20 cellular contexts compared by ENCODE assay signal in genomic region chr17:67358612-67359011, GRCh38. TPM values are rescaled to one million over a fixed set of nuclear protein-coding genes. Genes with fewer than 3 reads are reported as not detected.
DNase-seq lines count a peak whose midpoint lies in the region; ATAC-seq and TF ChIP-seq lines count a peak whose summit lies in the region.
"Had no signal": no experiment of that assay in that cellular context is flagged by ENCODE, and none has a peak within 500 bp of the region (broad histone marks: within the 10 kb centered on the region; RNA-seq: fewer than 3 reads in every experiment).

No MANE protein-coding gene starts in this region.

- no peak for ATAC-seq in GM23338
- no peak for ATAC-seq in natural killer cell treated with Interleukin-12 subunit alpha and Interleukin-12 subunit beta and Interleukin-15 and Interleukin-18, amount 100 ng/mL, for 72 hours
- ATAC-seq: body of pancreas; heart left ventricle; psoas muscle; stimulated activated memory B cell treated with anti-CD40 and anti-IgM and Interleukin-4, amounts not matched to agents 10 μg/mL and 1 μg/mL and 100 μg/mL, for 72 hours had no signal

- H3K4me3 ChIP-seq in GM23338: no peak overlapping the region
- H3K4me3 ChIP-seq: body of pancreas, heart left ventricle, psoas muscle, spleen, upper lobe of left lung had no signal

- no peak overlapping the region for H3K4me2 ChIP-seq in GM23338

- peaks cover 12% of the 10 kb centered on the region for H3K4me1 ChIP-seq in GM23338 (ENCODE audit: insufficient read depth)
- H3K4me1 ChIP-seq: Caco-2 had no signal

- H3K4me3 Mint-ChIP-seq in activated CD4-positive, alpha-beta T cell treated with anti-CD3 and anti-CD28 coated beads, Interleukin-2, amount 10 ng/mL, durations not matched to agents 7 days and 5 days: peak overlapping the region; percentile 25
- H3K4me3 Mint-ChIP-seq in GM23338: no peak overlapping the region
- H3K4me3 Mint-ChIP-seq in activated T-helper 2 cell treated with anti-CD3 and anti-CD28 coated beads, Interferon-gamma antibody, Interleukin-2, Interleukin-4, amounts not matched to agents 10 μg/mL and 5 μg/mL and 100 μg/mL, durations not matched to agents 14 hours and 24 hours and 36 hours (ENCODE audit: low read depth): peak overlapping the region; percentile 33
- peak overlapping the region; percentile 65 for H3K4me3 Mint-ChIP-seq in natural killer cell treated with Interleukin-12 subunit alpha and Interleukin-12 subunit beta and Interleukin-15 and Interleukin-18, amount 100 ng/mL, for 72 hours
- H3K4me3 Mint-ChIP-seq: activated B cell treated with CpG ODN at 0.5 μM for 24 hours; nephron progenitor cell; stimulated activated memory B cell treated with anti-CD40 and anti-IgM and Interleukin-4, amounts not matched to agents 10 μg/mL and 1 μg/mL and 100 μg/mL, for 72 hours had no signal

- peaks cover 5% of the 10 kb centered on the region for H3K36me3 ChIP-seq in GM23338 (ENCODE audit: insufficient read depth)

- H3F3A ChIP-seq in GM23338 (replicated peaks; ENCODE audit: low read depth): 0 out of 2 replicates have a peak, but pooled peaks cover 9% of the 10 kb centered on the region

- POLR2A ChIA-PET in activated CD4-positive, alpha-beta T cell treated with anti-CD3 and anti-CD28 coated beads, Interleukin-2, amount 10 ng/mL, durations not matched to agents 7 days and 5 days (lab: Charles Lee): interaction anchor here (0.6 kb wide), 1 partner anchor 11 kb away, joined by 4 read pairs; no protein-coding TSS in a partner anchor

- H3K9me3 Mint-ChIP-seq in activated CD4-positive, alpha-beta T cell treated with anti-CD3 and anti-CD28 coated beads, Interleukin-2, amount 10 ng/mL, durations not matched to agents 7 days and 5 days: no peaks in the 10 kb centered on the region
- no peaks in the 10 kb centered on the region for H3K9me3 Mint-ChIP-seq in GM23338
- no peaks in the 10 kb centered on the region for H3K9me3 Mint-ChIP-seq in activated T-helper 2 cell treated with anti-CD3 and anti-CD28 coated beads, Interferon-gamma antibody, Interleukin-2, Interleukin-4, amounts not matched to agents 10 μg/mL and 5 μg/mL and 100 μg/mL, durations not matched to agents 14 hours and 24 hours and 36 hours
- H3K9me3 Mint-ChIP-seq in natural killer cell treated with Interleukin-12 subunit alpha and Interleukin-12 subunit beta and Interleukin-15 and Interleukin-18, amount 100 ng/mL, for 72 hours: no peaks in the 10 kb centered on the region
- H3K9me3 Mint-ChIP-seq: activated B cell treated with CpG ODN at 0.5 μM for 24 hours; nephron progenitor cell; stimulated activated memory B cell treated with anti-CD40 and anti-IgM and Interleukin-4, amounts not matched to agents 10 μg/mL and 1 μg/mL and 100 μg/mL, for 72 hours had no signal

- H2AFZ ChIP-seq in GM23338: no peak overlapping the region

- CTCF ChIA-PET in activated CD4-positive, alpha-beta T cell treated with anti-CD3 and anti-CD28 coated beads, Interleukin-2, amount 10 ng/mL, durations not matched to agents 7 days and 5 days (lab: Charles Lee): interaction anchor here (0.6 to 1.6 kb wide), 3 partner anchors 17 to 319 kb away, joined by 3 to 5 read pairs (median 4); no protein-coding TSS in a partner anchor

- intact Hi-C loops in activated T-helper 2 cell treated with anti-CD3 and anti-CD28 coated beads, Interferon-gamma antibody, Interleukin-2, Interleukin-4, amounts not matched to agents 10 μg/mL and 5 μg/mL and 100 μg/mL, durations not matched to agents 14 hours and 24 hours and 36 hours (cut with micrococcal nuclease): loop anchor here (10.0 kb wide), 1 partner anchor 114 kb away; the partner anchor contains the start of gene HELZ
- intact Hi-C loops in cardiac septum (cut with DNase I): no loop called here

- no peak for TF ChIP-seq CTCF in GM23338 (conservative IDR thresholded peaks at IDR 0.05; ENCODE audit: low read depth in 2 of 2)

- peaks cover 54% of the 10 kb centered on the region for H3K4me1 Mint-ChIP-seq in activated CD4-positive, alpha-beta T cell treated with anti-CD3 and anti-CD28 coated beads, Interleukin-2, amount 10 ng/mL, durations not matched to agents 7 days and 5 days
- peaks cover 30% of the 10 kb centered on the region for H3K4me1 Mint-ChIP-seq in GM23338
- H3K4me1 Mint-ChIP-seq in activated T-helper 2 cell treated with anti-CD3 and anti-CD28 coated beads, Interferon-gamma antibody, Interleukin-2, Interleukin-4, amounts not matched to agents 10 μg/mL and 5 μg/mL and 100 μg/mL, durations not matched to agents 14 hours and 24 hours and 36 hours (ENCODE audit: low read depth): peaks cover 42% of the 10 kb centered on the region
- H3K4me1 Mint-ChIP-seq in natural killer cell treated with Interleukin-12 subunit alpha and Interleukin-12 subunit beta and Interleukin-15 and Interleukin-18, amount 100 ng/mL, for 72 hours (ENCODE audit: low read depth in 2 of 2): peaks cover 31 to 32% of the 10 kb centered on the region in 2 donors

- peak overlapping the region; percentile 2; the same call in 1 of the 2 replicates for H3K27ac ChIP-seq in GM23338 (ENCODE audit: low read depth)
- H3K27ac ChIP-seq: body of pancreas, heart left ventricle, psoas muscle had no signal

- no peaks in the 10 kb centered on the region for H3K9me2 ChIP-seq in GM23338 (ENCODE audit: insufficient read depth)

- DNase-seq in activated CD4-positive, alpha-beta T cell treated with anti-CD3 and anti-CD28 coated beads, Interleukin-2, amount 10 ng/mL, durations not matched to agents 7 days and 5 days: no peak
- no peak for DNase-seq in activated CD4-positive, alpha-beta T cell treated with anti-CD3 and anti-CD28 coated beads for 4 hours
- DNase-seq in GM23338 (ENCODE audit: low spot score): no peak
- DNase-seq in activated T-helper 2 cell treated with anti-CD3 and anti-CD28 coated beads, Interferon-gamma antibody, Interleukin-2, Interleukin-4, amounts not matched to agents 10 μg/mL and 5 μg/mL and 100 μg/mL, durations not matched to agents 14 hours and 24 hours and 36 hours (ENCODE audit: low spot score): no peak
- no peak for DNase-seq in natural killer cell treated with Interleukin-12 subunit alpha and Interleukin-12 subunit beta and Interleukin-15 and Interleukin-18, amount 100 ng/mL, for 72 hours (ENCODE audit: low spot score)
- DNase-seq in KBM-7: no peak
- no peak for DNase-seq in cardiac septum (ENCODE audit: low spot score)
- DNase-seq in stimulated activated naive CD4-positive, alpha-beta T cell treated with Interleukin-2 at 50 U/mL for 16 hours (lab: John Stamatoyannopoulos, UW): no peak
- DNase-seq: activated B cell treated with CpG ODN at 0.5 μM for 24 hours, body of pancreas, Caco-2, heart left ventricle, NCI-H2029, NCI-H748 treated with DMSO at 0.1 percent for 48 hours, nephron progenitor cell, psoas muscle, spleen, SW 1271, upper lobe of left lung had no signal

- peak overlapping the region; percentile 69 for H3K27ac Mint-ChIP-seq in activated CD4-positive, alpha-beta T cell treated with anti-CD3 and anti-CD28 coated beads, Interleukin-2, amount 10 ng/mL, durations not matched to agents 7 days and 5 days
- H3K27ac Mint-ChIP-seq in GM23338: no peak overlapping the region
- peak overlapping the region; percentile 82 for H3K27ac Mint-ChIP-seq in activated T-helper 2 cell treated with anti-CD3 and anti-CD28 coated beads, Interferon-gamma antibody, Interleukin-2, Interleukin-4, amounts not matched to agents 10 μg/mL and 5 μg/mL and 100 μg/mL, durations not matched to agents 14 hours and 24 hours and 36 hours
- H3K27ac Mint-ChIP-seq in natural killer cell treated with Interleukin-12 subunit alpha and Interleukin-12 subunit beta and Interleukin-15 and Interleukin-18, amount 100 ng/mL, for 72 hours: peak overlapping the region; percentile 80 to 90
- H3K27ac Mint-ChIP-seq: activated B cell treated with CpG ODN at 0.5 μM for 24 hours; nephron progenitor cell; stimulated activated memory B cell treated with anti-CD40 and anti-IgM and Interleukin-4, amounts not matched to agents 10 μg/mL and 1 μg/mL and 100 μg/mL, for 72 hours had no signal

- peaks cover 28% of the 10 kb centered on the region for H4K20me1 ChIP-seq in GM23338 (replicated peaks; ENCODE audit: insufficient read depth)

- peaks cover 51% of the 10 kb centered on the region for H3K36me3 Mint-ChIP-seq in activated CD4-positive, alpha-beta T cell treated with anti-CD3 and anti-CD28 coated beads, Interleukin-2, amount 10 ng/mL, durations not matched to agents 7 days and 5 days (ENCODE audit: low read depth)
- H3K36me3 Mint-ChIP-seq in GM23338 (ENCODE audit: low read depth): peaks cover 68% of the 10 kb centered on the region
- peaks cover 79% of the 10 kb centered on the region for H3K36me3 Mint-ChIP-seq in activated T-helper 2 cell treated with anti-CD3 and anti-CD28 coated beads, Interferon-gamma antibody, Interleukin-2, Interleukin-4, amounts not matched to agents 10 μg/mL and 5 μg/mL and 100 μg/mL, durations not matched to agents 14 hours and 24 hours and 36 hours (ENCODE audit: low read depth)
- H3K36me3 Mint-ChIP-seq in natural killer cell treated with Interleukin-12 subunit alpha and Interleukin-12 subunit beta and Interleukin-15 and Interleukin-18, amount 100 ng/mL, for 72 hours: peaks cover 35% of the 10 kb centered on the region

- no peaks in the 10 kb centered on the region for H3K27me3 Mint-ChIP-seq in activated CD4-positive, alpha-beta T cell treated with anti-CD3 and anti-CD28 coated beads, Interleukin-2, amount 10 ng/mL, durations not matched to agents 7 days and 5 days
- H3K27me3 Mint-ChIP-seq in GM23338 (ENCODE audit: insufficient read depth, low read depth, poor library complexity): peaks cover 1% of the 10 kb centered on the region
- no peaks in the 10 kb centered on the region for H3K27me3 Mint-ChIP-seq in activated T-helper 2 cell treated with anti-CD3 and anti-CD28 coated beads, Interferon-gamma antibody, Interleukin-2, Interleukin-4, amounts not matched to agents 10 μg/mL and 5 μg/mL and 100 μg/mL, durations not matched to agents 14 hours and 24 hours and 36 hours (ENCODE audit: low read depth)
- H3K27me3 Mint-ChIP-seq in natural killer cell treated with Interleukin-12 subunit alpha and Interleukin-12 subunit beta and Interleukin-15 and Interleukin-18, amount 100 ng/mL, for 72 hours: no peaks in the 10 kb centered on the region
- H3K27me3 Mint-ChIP-seq: activated B cell treated with CpG ODN at 0.5 μM for 24 hours; stimulated activated memory B cell treated with anti-CD40 and anti-IgM and Interleukin-4, amounts not matched to agents 10 μg/mL and 1 μg/mL and 100 μg/mL, for 72 hours had no signal

- in situ Hi-C loops in KBM-7 (cut with MboI; ENCODE audit: low pct_unique_long_range_greater_than_20kb, low sequenced_read_pairs): no loop called here

- peaks cover 92% of the 10 kb centered on the region for H3K79me2 ChIP-seq in GM23338 (replicated peaks; ENCODE audit: insufficient read depth)

- H3K27me3 ChIP-seq in GM23338 (ENCODE audit: insufficient read depth): no peaks in the 10 kb centered on the region
- H3K27me3 ChIP-seq: body of pancreas, heart left ventricle, spleen, upper lobe of left lung had no signal

RNA-seq across cellular contexts. Expression of gene PSMD12, which starts 7.8 kb away (rescaled TPM):
- 10 to 100 TPM; 42.4 to 47.5 TPM for total RNA-seq in activated CD4-positive, alpha-beta T cell treated with anti-CD3 and anti-CD28 coated beads, Interleukin-2, amount 10 ng/mL, durations not matched to agents 7 days and 5 days
- total RNA-seq in GM23338 (2014; rRNA removed; shearing (Covaris generic)): 67.1 and 73.7 TPM in 2 replicates
- 130 and 146 TPM in 2 replicates for polyA plus RNA-seq in GM23338 (2016; fragmentation: Nextera tagmentation; extraction: Ambion mirVana)
- 75.1 and 75.4 TPM in 2 replicates for total RNA-seq in activated T-helper 2 cell treated with anti-CD3 and anti-CD28 coated beads, Interferon-gamma antibody, Interleukin-2, Interleukin-4, amounts not matched to agents 10 μg/mL and 5 μg/mL and 100 μg/mL, durations not matched to agents 14 hours and 24 hours and 36 hours
- 10 to 100 TPM; 87.3 to 90.5 TPM for total RNA-seq in natural killer cell treated with Interleukin-12 subunit alpha and Interleukin-12 subunit beta and Interleukin-15 and Interleukin-18, amount 100 ng/mL, for 72 hours
- total RNA-seq in cardiac septum: 43.4 TPM

RNA-seq across cellular contexts. Expression of gene PITPNC1, which starts 18.5 kb away (rescaled TPM):
- total RNA-seq in activated CD4-positive, alpha-beta T cell treated with anti-CD3 and anti-CD28 coated beads, Interleukin-2, amount 10 ng/mL, durations not matched to agents 7 days and 5 days: 10 to 100 TPM; 57.0 to 67.1 TPM
- total RNA-seq in GM23338 (2014; rRNA removed; shearing (Covaris generic)): 22.8 and 32.6 TPM in 2 replicates
- polyA plus RNA-seq in GM23338 (2016; fragmentation: Nextera tagmentation; extraction: Ambion mirVana): 21.6 and 23.0 TPM in 2 replicates
- 10.9 and 11.2 TPM in 2 replicates for total RNA-seq in activated T-helper 2 cell treated with anti-CD3 and anti-CD28 coated beads, Interferon-gamma antibody, Interleukin-2, Interleukin-4, amounts not matched to agents 10 μg/mL and 5 μg/mL and 100 μg/mL, durations not matched to agents 14 hours and 24 hours and 36 hours
- 10 to 100 TPM; 73.9 to 81.9 TPM for total RNA-seq in natural killer cell treated with Interleukin-12 subunit alpha and Interleukin-12 subunit beta and Interleukin-15 and Interleukin-18, amount 100 ng/mL, for 72 hours
- 12.5 TPM for total RNA-seq in cardiac septum
